ENCODE assay signal across 8 cellular contexts in the genomic region with DNA sequence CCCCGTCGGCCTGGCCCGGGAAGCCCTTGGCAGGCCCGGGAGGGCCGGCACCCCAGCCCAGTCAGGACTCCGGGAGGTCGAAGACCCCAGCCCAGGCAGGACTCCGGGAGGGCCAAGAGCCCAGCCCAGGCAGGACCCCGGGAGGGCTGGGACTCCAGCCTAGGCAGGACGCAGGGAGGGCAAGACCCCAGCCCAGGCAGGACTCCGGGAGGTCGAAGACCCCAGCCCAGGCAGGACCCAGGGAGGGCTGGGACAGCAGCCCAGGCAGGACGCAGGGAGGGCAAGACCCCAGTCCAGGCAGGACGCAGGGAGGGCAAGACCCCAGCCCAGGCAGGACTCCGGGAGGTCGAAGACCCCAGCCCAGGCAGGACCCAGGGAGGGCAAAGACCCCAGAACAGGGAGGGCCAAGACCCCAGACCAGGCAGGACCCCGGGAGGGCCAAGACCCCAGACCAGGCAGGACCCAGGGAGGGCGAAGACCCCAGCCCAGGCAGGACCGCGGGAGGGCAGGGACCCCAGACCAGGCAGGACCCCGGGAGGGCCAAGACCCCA. TPM values are rescaled to one million over a fixed set of nuclear protein-coding genes. Genes with fewer than 3 reads are reported as not detected.
A peak's percentile ranks its signal among the peaks of the same experiment; 100 is the strongest.
DNase-seq lines count a peak whose midpoint lies in the region; ATAC-seq, FAIRE-seq and TF ChIP-seq lines count a peak whose summit lies in the region.
"Not testable (repeated sequence)": the region's sequence is repeated elsewhere in the genome, so short reads cannot be mapped to it uniquely, and the experiment has no call there.

No MANE protein-coding gene starts in this region.

- not testable (repeated sequence) for TF ChIP-seq CTCF in DND-41 (IDR thresholded peaks at IDR 0.05; ENCODE audit: borderline replicate concordance, extremely low read depth, low read length, poor library complexity, severe bottlenecking); bronchial epithelial cell (IDR thresholded peaks at IDR 0.05; ENCODE audit: insufficient read depth, low read length, severe bottlenecking); foreskin keratinocyte (conservative IDR thresholded peaks at IDR 0.05); sigmoid colon (IDR thresholded peaks at IDR 0.05); uterus (IDR thresholded peaks at IDR 0.05)

- H3K9me3 ChIP-seq in DND-41 (ENCODE audit: insufficient read depth, low read length, severe bottlenecking); mesenchymal stem cell (ENCODE audit: control insufficient read depth, low read length); sigmoid colon; uterus: not testable (repeated sequence)

- H2BK5ac ChIP-seq in mesenchymal stem cell (ENCODE audit: low read depth, low read length, poor library complexity, severe bottlenecking): peak overlapping the region; percentile 88

- H3K4me1 Mint-ChIP-seq in activated CD4-positive, alpha-beta T cell treated with anti-CD3 and anti-CD28 coated beads for 36 hours: peaks cover 15% of the 10 kb centered on the region

- H4K8ac ChIP-seq in mesenchymal stem cell (ENCODE audit: low read length): peak overlapping the region; percentile 5

- not testable (repeated sequence) for H2BK15ac ChIP-seq in mesenchymal stem cell (ENCODE audit: low read depth, poor library complexity, severe bottlenecking)

- not testable (repeated sequence) for H3K79me1 ChIP-seq in mesenchymal stem cell (replicated peaks; ENCODE audit: low read length, poor library complexity, severe bottlenecking)

- H4K20me1 ChIP-seq in DND-41 (ENCODE audit: insufficient read depth, low read length): peaks cover 39% of the 10 kb centered on the region

- H4K91ac ChIP-seq in mesenchymal stem cell (ENCODE audit: low read length): peak overlapping the region; percentile 96

- peak overlapping the region; percentile 87 for H2AFZ ChIP-seq in DND-41 (ENCODE audit: low read depth, low read length)
- not testable (repeated sequence) for H2AFZ ChIP-seq in mesenchymal stem cell (ENCODE audit: low read depth, low read length)

- not testable (repeated sequence) for H3K36me3 Mint-ChIP-seq in activated CD4-positive, alpha-beta T cell treated with anti-CD3 and anti-CD28 coated beads for 36 hours (ENCODE audit: low read depth)

- H3K27me3 ChIP-seq in DND-41 (ENCODE audit: insufficient read depth, low read length, poor library complexity); bronchial epithelial cell (ENCODE audit: control insufficient read depth, insufficient read depth, low read length); foreskin keratinocyte; sigmoid colon; uterus: not testable (repeated sequence)
- H3K27me3 ChIP-seq in mesenchymal stem cell (ENCODE audit: control insufficient read depth in 1 of 2, insufficient read depth in 1 of 2, low read length in 2 of 2): peaks cover 0 to 15% of the 10 kb centered on the region in 2 experiments

- H3K9me3 Mint-ChIP-seq in activated CD4-positive, alpha-beta T cell treated with anti-CD3 and anti-CD28 coated beads for 36 hours (ENCODE audit: low read depth): not testable (repeated sequence)

- intact Hi-C loops in activated CD4-positive, alpha-beta T cell treated with anti-CD3 and anti-CD28 coated beads for 36 hours (cut with DNase I, micrococcal nuclease): loop anchor here in 1 of 2 experiments (10.0 kb wide), 1 partner anchor 879 kb away; no protein-coding TSS in a partner anchor
- intact Hi-C loops in sigmoid colon (cut with DNase I); uterus (cut with DNase I; ENCODE audit: low total_unique reads): not testable (repeated sequence)

- CTCF ChIA-PET in activated CD4-positive, alpha-beta T cell treated with anti-CD3 and anti-CD28 coated beads for 36 hours (lab: Charles Lee): not testable (repeated sequence)

- peak overlapping the region; percentile 2 for H2AK5ac ChIP-seq in mesenchymal stem cell (ENCODE audit: low read length, severe bottlenecking)

- H3K4me3 Mint-ChIP-seq in activated CD4-positive, alpha-beta T cell treated with anti-CD3 and anti-CD28 coated beads for 36 hours: peak overlapping the region; percentile 68

- H3K4me3 ChIP-seq in DND-41 (ENCODE audit: low read depth in 1 of 2, low read length in 2 of 2): peak overlapping the region; percentile 90 to 99
- H3K4me3 ChIP-seq in Jurkat, Clone E6-1 (ENCODE audit: low read length): peak overlapping the region; percentile 93
- H3K4me3 ChIP-seq in bronchial epithelial cell (ENCODE audit: low read depth, low read length): peak overlapping the region; percentile 56
- H3K4me3 ChIP-seq in mesenchymal stem cell (ENCODE audit: insufficient read depth in 1 of 2, low read depth in 1 of 2, low read length in 2 of 2): peak overlapping the region; percentile 90 to 91
- H3K4me3 ChIP-seq in sigmoid colon: peak overlapping the region; percentile 75 to 98 (median 89)
- peak overlapping the region; percentile 73 to 81 for H3K4me3 ChIP-seq in uterus

- POLR2A ChIA-PET in activated CD4-positive, alpha-beta T cell treated with anti-CD3 and anti-CD28 coated beads for 36 hours (lab: Charles Lee): not testable (repeated sequence)

- H3K4me1 ChIP-seq in DND-41 (ENCODE audit: insufficient read depth, low read length): peaks cover 43% of the 10 kb centered on the region
- H3K4me1 ChIP-seq in foreskin keratinocyte: not testable (repeated sequence)
- peaks cover 34% of the 10 kb centered on the region for H3K4me1 ChIP-seq in mesenchymal stem cell (ENCODE audit: control insufficient read depth, insufficient read depth, low read depth, low read length)
- H3K4me1 ChIP-seq in sigmoid colon: peaks cover 0 to 35% (median 30%) of the 10 kb centered on the region in 4 donors
- peaks cover 0 to 15% of the 10 kb centered on the region in 2 donors for H3K4me1 ChIP-seq in uterus

- H3K27me3 Mint-ChIP-seq in activated CD4-positive, alpha-beta T cell treated with anti-CD3 and anti-CD28 coated beads for 36 hours: not testable (repeated sequence)

- H2BK120ac ChIP-seq in mesenchymal stem cell (ENCODE audit: low read depth, low read length): peak overlapping the region; percentile 65

- not testable (repeated sequence) for ATAC-seq in DND-41 (ENCODE audit: insufficient read depth, low read depth); activated CD4-positive, alpha-beta T cell treated with anti-CD3 and anti-CD28 coated beads for 36 hours; foreskin keratinocyte

- TF ChIP-seq POLR2A in sigmoid colon (IDR thresholded peaks at IDR 0.05); uterus (IDR thresholded peaks at IDR 0.05): not testable (repeated sequence)

- not testable (repeated sequence) for H2BK12ac ChIP-seq in mesenchymal stem cell (ENCODE audit: low read length in 2 of 2)

- H3K27ac Mint-ChIP-seq in activated CD4-positive, alpha-beta T cell treated with anti-CD3 and anti-CD28 coated beads for 36 hours: not testable (repeated sequence)

- H3K36me3 ChIP-seq in DND-41 (ENCODE audit: insufficient read depth, low read length) (peaks cover 26% of the 10 kb centered on the region), mesenchymal stem cell (ENCODE audit: control insufficient read depth in 1 of 2, insufficient read depth in 2 of 2, low read depth in 1 of 2, low read length in 2 of 2) (peaks cover 3 to 16% of the 10 kb centered on the region in 2 experiments)
- H3K36me3 ChIP-seq in bronchial epithelial cell (ENCODE audit: control insufficient read depth, insufficient read depth, low read length); sigmoid colon; uterus: not testable (repeated sequence)

- H3K23ac ChIP-seq in mesenchymal stem cell (ENCODE audit: low read length in 2 of 2): peak overlapping the region in 1 of 2 experiments; percentile 6

- peak overlapping the region; percentile 10 to 89 for H3K4ac ChIP-seq in mesenchymal stem cell (ENCODE audit: low read depth in 1 of 2, low read length in 2 of 2)

- H3K4me2 ChIP-seq in DND-41 (ENCODE audit: insufficient read depth, low read length): peak overlapping the region; percentile 63
- peak overlapping the region; percentile 68 for H3K4me2 ChIP-seq in mesenchymal stem cell (ENCODE audit: low read length, poor library complexity, severe bottlenecking)

- 13% methylated on average over 21 of the region's 21 CpGs for WGBS in mesenchymal stem cell
- 1 to 3% methylated on average over 21 of the region's 21 CpGs for WGBS in sigmoid colon, 2 donors

- not testable (repeated sequence) for FAIRE-seq in bronchial epithelial cell (lab: Jason Lieb, UNC)

- peaks cover 53% of the 10 kb centered on the region for H3K79me2 ChIP-seq in DND-41 (ENCODE audit: insufficient read depth, low read length)

- H3K9ac ChIP-seq in DND-41 (ENCODE audit: low read depth, low read length) (peak overlapping the region; percentile 100), mesenchymal stem cell (ENCODE audit: low read length) (peak overlapping the region; percentile 99)

- H3K14ac ChIP-seq in mesenchymal stem cell (ENCODE audit: low read length in 2 of 2): peak overlapping the region; percentile 92 to 95

- not testable (repeated sequence) for TF ChIP-seq EP300 in sigmoid colon (IDR thresholded peaks at IDR 0.05)

- DNase-seq in DND-41; Jurkat, Clone E6-1 (ENCODE audit: low read depth, low spot score); activated CD4-positive, alpha-beta T cell treated with anti-CD3 and anti-CD28 coated beads for 36 hours; bronchial epithelial cell (ENCODE audit: low read depth); foreskin keratinocyte; mesenchymal stem cell; uterus: not testable (repeated sequence)
- DNase-seq in sigmoid colon: peak; percentile 62

- peak overlapping the region; percentile 91 for H3K27ac ChIP-seq in DND-41 (ENCODE audit: low read length)
- peak overlapping the region; percentile 99 for H3K27ac ChIP-seq in foreskin keratinocyte
- not testable (repeated sequence) for H3K27ac ChIP-seq in mesenchymal stem cell (ENCODE audit: low read length, poor library complexity, severe bottlenecking)
- peak overlapping the region; percentile 74 to 86 (median 82) for H3K27ac ChIP-seq in sigmoid colon
- H3K27ac ChIP-seq in uterus: peak overlapping the region; percentile 76 to 86

- peak overlapping the region; percentile 95 to 96 for H3K18ac ChIP-seq in mesenchymal stem cell (ENCODE audit: low read depth in 1 of 2, low read length in 2 of 2)

RNA-seq across cellular contexts. Expression of gene PCGF3, which starts 0.5 kb away (rescaled TPM):
- 62.7 TPM for polyA plus RNA-seq in Jurkat, Clone E6-1 (2012; ENCODE audit: insufficient read depth, insufficient read length)
- 10 to 100 TPM; 20.6 to 22.5 TPM for total RNA-seq in activated CD4-positive, alpha-beta T cell treated with anti-CD3 and anti-CD28 coated beads for 36 hours
- total RNA-seq in bronchial epithelial cell (30.5 and 40.1 TPM in 2 replicates), foreskin keratinocyte (38.7 and 42.4 TPM in 2 replicates), sigmoid colon (10 to 100 TPM; 26.4 to 60.1 (median 40.2) TPM), uterus (10 to 100 TPM; 17.7 to 80.6 (median 53.4) TPM)
- polyA plus RNA-seq in foreskin keratinocyte (29.1 and 32.7 TPM in 2 replicates), sigmoid colon (10 to 100 TPM; 15.6 to 52.9 (median 24.5) TPM)
- polyA plus RNA-seq in mesenchymal stem cell (2013, experiment 1 of 2): 33.6 TPM
- polyA plus RNA-seq in mesenchymal stem cell (2013, experiment 2 of 2): 32.1 TPM

RNA-seq across cellular contexts. Expression of gene SLC49A3, which starts 17.2 kb away (rescaled TPM):
- not detected for polyA plus RNA-seq in Jurkat, Clone E6-1 (2012; ENCODE audit: insufficient read depth, insufficient read length)
- under 1 TPM; 0.09 to 0.39 TPM for total RNA-seq in activated CD4-positive, alpha-beta T cell treated with anti-CD3 and anti-CD28 coated beads for 36 hours
- 0.53 and 1.7 TPM in 2 replicates for total RNA-seq in bronchial epithelial cell
- 0.07 and 0.11 TPM in 2 replicates for total RNA-seq in foreskin keratinocyte
- 0.06 and 0.11 TPM in 2 replicates for polyA plus RNA-seq in foreskin keratinocyte
- polyA plus RNA-seq in mesenchymal stem cell (2013, experiment 1 of 2): 1.4 TPM
- 1.3 TPM for polyA plus RNA-seq in mesenchymal stem cell (2013, experiment 2 of 2)
- 1 to 10 TPM; 3.9 to 5.0 (median 4.5) TPM for total RNA-seq in sigmoid colon
- 1 to 10 TPM; 2.4 to 6.4 (median 4.6) TPM for polyA plus RNA-seq in sigmoid colon
- 10 to 100 TPM in 1 of 4 donors, 1 to 10 TPM in 3; 1.2 to 12.6 (median 2.8) TPM for total RNA-seq in uterus

RNA-seq across cellular contexts. Expression of gene MYL5, which starts 31.8 kb away (rescaled TPM):
- polyA plus RNA-seq in Jurkat, Clone E6-1 (2012; ENCODE audit: insufficient read depth, insufficient read length): 7.8 TPM
- 10 to 100 TPM; 13.7 to 16.4 TPM for total RNA-seq in activated CD4-positive, alpha-beta T cell treated with anti-CD3 and anti-CD28 coated beads for 36 hours
- total RNA-seq in bronchial epithelial cell (2.9 and 5.2 TPM in 2 replicates), foreskin keratinocyte (5.0 and 5.1 TPM in 2 replicates), sigmoid colon (10 to 100 TPM in 2 of 4 donors, 1 to 10 TPM in 2; 5.7 to 11.7 (median 9.8) TPM), uterus (1 to 10 TPM in 2 of 4 donors, not detected in 2; 4.6 to 9.9 TPM)
- polyA plus RNA-seq in foreskin keratinocyte (5.3 and 6.5 TPM in 2 replicates), sigmoid colon (10 to 100 TPM; 19.2 to 29.7 (median 28.7) TPM)
- polyA plus RNA-seq in mesenchymal stem cell (2013, experiment 1 of 2): 15.0 TPM
- 13.1 TPM for polyA plus RNA-seq in mesenchymal stem cell (2013, experiment 2 of 2)

RNA-seq across cellular contexts. Expression of gene ATP5ME, which starts 32.1 kb away (rescaled TPM):
- 593 TPM for polyA plus RNA-seq in Jurkat, Clone E6-1 (2012; ENCODE audit: insufficient read depth, insufficient read length)
- total RNA-seq in activated CD4-positive, alpha-beta T cell treated with anti-CD3 and anti-CD28 coated beads for 36 hours: 100 to 1,000 TPM; 147 to 210 TPM
- total RNA-seq in bronchial epithelial cell (70.8 and 301 TPM in 2 replicates), foreskin keratinocyte (578 and 609 TPM in 2 replicates), sigmoid colon (100 to 1,000 TPM; 104 to 244 (median 194) TPM), uterus (100 to 1,000 TPM in 1 of 4 donors, 10 to 100 TPM in 3; 24.1 to 168 (median 64.2) TPM)
- polyA plus RNA-seq in foreskin keratinocyte (880 and 886 TPM in 2 replicates), sigmoid colon (1,000 to 10,000 TPM in 2 of 3 donors, 100 to 1,000 TPM in 1; 610 to 1,302 (median 1,156) TPM)
- 1,109 TPM for polyA plus RNA-seq in mesenchymal stem cell (2013, experiment 1 of 2)
- 1,079 TPM for polyA plus RNA-seq in mesenchymal stem cell (2013, experiment 2 of 2)
